1 cellular context compared by ENCODE assay signal in the genomic region with DNA sequence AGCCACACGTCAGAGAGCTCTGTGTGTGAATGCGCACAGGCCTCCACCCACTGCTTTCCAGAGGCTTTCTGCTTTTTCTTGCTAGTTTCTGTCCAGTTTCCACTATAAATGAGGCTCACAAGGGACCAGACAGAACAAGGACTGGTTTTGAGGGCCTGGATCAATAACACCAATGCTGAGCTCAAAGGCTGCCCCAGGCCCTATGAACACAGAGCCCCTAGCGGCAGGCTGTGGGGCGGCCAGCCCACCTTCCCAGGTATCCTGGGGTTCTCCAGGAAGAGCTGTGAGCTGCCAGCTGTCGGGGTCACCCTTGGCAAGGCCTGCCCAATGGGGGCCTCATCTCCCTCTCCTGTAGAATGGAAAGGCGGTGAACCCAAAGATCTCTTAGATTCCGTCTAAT.
A peak's percentile ranks its signal among the peaks of the same experiment; 100 is the strongest.
TF ChIP-seq lines count a peak whose summit lies in the region.

No MANE protein-coding gene starts in this region.

TF ChIP-seq in HepG2, 621 proteins besides CTCF, POLR2A, EP300 and RAD21 (continued from another document and continues in another):
- TF ChIP-seq, protein P1, sequence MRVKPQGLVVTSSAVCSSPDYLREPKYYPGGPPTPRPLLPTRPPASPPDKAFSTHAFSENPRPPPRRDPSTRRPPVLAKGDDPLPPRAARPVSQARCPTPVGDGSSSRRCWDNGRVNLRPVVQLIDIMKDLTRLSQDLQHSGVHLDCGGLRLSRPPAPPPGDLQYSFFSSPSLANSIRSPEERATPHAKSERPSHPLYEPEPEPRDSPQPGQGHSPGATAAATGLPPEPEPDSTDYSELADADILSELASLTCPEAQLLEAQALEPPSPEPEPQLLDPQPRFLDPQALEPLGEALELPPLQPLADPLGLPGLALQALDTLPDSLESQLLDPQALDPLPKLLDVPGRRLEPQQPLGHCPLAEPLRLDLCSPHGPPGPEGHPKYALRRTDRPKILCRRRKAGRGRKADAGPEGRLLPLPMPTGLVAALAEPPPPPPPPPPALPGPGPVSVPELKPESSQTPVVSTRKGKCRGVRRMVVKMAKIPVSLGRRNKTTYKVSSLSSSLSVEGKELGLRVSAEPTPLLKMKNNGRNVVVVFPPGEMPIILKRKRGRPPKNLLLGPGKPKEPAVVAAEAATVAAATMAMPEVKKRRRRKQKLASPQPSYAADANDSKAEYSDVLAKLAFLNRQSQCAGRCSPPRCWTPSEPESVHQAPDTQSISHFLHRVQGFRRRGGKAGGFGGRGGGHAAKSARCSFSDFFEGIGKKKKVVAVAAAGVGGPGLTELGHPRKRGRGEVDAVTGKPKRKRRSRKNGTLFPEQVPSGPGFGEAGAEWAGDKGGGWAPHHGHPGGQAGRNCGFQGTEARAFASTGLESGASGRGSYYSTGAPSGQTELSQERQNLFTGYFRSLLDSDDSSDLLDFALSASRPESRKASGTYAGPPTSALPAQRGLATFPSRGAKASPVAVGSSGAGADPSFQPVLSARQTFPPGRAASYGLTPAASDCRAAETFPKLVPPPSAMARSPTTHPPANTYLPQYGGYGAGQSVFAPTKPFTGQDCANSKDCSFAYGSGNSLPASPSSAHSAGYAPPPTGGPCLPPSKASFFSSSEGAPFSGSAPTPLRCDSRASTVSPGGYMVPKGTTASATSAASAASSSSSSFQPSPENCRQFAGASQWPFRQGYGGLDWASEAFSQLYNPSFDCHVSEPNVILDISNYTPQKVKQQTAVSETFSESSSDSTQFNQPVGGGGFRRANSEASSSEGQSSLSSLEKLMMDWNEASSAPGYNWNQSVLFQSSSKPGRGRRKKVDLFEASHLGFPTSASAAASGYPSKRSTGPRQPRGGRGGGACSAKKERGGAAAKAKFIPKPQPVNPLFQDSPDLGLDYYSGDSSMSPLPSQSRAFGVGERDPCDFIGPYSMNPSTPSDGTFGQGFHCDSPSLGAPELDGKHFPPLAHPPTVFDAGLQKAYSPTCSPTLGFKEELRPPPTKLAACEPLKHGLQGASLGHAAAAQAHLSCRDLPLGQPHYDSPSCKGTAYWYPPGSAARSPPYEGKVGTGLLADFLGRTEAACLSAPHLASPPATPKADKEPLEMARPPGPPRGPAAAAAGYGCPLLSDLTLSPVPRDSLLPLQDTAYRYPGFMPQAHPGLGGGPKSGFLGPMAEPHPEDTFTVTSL (CRISPR knock-in tag; IDR thresholded peaks at IDR 0.05; ENCODE audit: borderline replicate concordance): no peak
- TF ChIP-seq, protein P2, sequence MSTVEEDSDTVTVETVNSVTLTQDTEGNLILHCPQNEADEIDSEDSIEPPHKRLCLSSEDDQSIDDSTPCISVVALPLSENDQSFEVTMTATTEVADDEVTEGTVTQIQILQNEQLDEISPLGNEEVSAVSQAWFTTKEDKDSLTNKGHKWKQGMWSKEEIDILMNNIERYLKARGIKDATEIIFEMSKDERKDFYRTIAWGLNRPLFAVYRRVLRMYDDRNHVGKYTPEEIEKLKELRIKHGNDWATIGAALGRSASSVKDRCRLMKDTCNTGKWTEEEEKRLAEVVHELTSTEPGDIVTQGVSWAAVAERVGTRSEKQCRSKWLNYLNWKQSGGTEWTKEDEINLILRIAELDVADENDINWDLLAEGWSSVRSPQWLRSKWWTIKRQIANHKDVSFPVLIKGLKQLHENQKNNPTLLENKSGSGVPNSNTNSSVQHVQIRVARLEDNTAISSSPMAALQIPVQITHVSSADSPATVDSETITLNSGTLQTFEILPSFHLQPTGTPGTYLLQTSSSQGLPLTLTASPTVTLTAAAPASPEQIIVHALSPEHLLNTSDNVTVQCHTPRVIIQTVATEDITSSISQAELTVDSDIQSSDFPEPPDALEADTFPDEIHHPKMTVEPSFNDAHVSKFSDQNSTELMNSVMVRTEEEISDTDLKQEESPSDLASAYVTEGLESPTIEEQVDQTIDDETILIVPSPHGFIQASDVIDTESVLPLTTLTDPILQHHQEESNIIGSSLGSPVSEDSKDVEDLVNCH (CRISPR knock-in tag; IDR thresholded peaks at IDR 0.05): no peak
- TF ChIP-seq ZNF713 (CRISPR knock-in tag; IDR thresholded peaks at IDR 0.05): no peak
- no peak for TF ChIP-seq FUBP1 (CRISPR knock-in tag; IDR thresholded peaks at IDR 0.05; ENCODE audit: borderline replicate concordance)
- peak; percentile 28; the same call in 1 of the 2 replicates for TF ChIP-seq PATZ1 (CRISPR knock-in tag; IDR thresholded peaks at IDR 0.05)
- no peak for TF ChIP-seq ZNF772 (CRISPR knock-in tag; IDR thresholded peaks at IDR 0.05)
- no peak for TF ChIP-seq HOXA9 (CRISPR knock-in tag; IDR thresholded peaks at IDR 0.05; ENCODE audit: borderline replicate concordance)
- no peak for TF ChIP-seq ZFP36 (IDR thresholded peaks at IDR 0.05; ENCODE audit: borderline replicate concordance, low read depth, low read length, partially characterized antibody)
- no peak for TF ChIP-seq ZC3H4 (CRISPR knock-in tag; IDR thresholded peaks at IDR 0.05; ENCODE audit: borderline replicate concordance)
- TF ChIP-seq NFYB (CRISPR knock-in tag; IDR thresholded peaks at IDR 0.05): no peak
- no peak for TF ChIP-seq KMT2A (CRISPR knock-in tag; IDR thresholded peaks at IDR 0.05)
- TF ChIP-seq ZMYM4 (CRISPR knock-in tag; IDR thresholded peaks at IDR 0.05): no peak
- no peak for TF ChIP-seq BRD4 (CRISPR knock-in tag; IDR thresholded peaks at IDR 0.05)
- TF ChIP-seq, protein P3, sequence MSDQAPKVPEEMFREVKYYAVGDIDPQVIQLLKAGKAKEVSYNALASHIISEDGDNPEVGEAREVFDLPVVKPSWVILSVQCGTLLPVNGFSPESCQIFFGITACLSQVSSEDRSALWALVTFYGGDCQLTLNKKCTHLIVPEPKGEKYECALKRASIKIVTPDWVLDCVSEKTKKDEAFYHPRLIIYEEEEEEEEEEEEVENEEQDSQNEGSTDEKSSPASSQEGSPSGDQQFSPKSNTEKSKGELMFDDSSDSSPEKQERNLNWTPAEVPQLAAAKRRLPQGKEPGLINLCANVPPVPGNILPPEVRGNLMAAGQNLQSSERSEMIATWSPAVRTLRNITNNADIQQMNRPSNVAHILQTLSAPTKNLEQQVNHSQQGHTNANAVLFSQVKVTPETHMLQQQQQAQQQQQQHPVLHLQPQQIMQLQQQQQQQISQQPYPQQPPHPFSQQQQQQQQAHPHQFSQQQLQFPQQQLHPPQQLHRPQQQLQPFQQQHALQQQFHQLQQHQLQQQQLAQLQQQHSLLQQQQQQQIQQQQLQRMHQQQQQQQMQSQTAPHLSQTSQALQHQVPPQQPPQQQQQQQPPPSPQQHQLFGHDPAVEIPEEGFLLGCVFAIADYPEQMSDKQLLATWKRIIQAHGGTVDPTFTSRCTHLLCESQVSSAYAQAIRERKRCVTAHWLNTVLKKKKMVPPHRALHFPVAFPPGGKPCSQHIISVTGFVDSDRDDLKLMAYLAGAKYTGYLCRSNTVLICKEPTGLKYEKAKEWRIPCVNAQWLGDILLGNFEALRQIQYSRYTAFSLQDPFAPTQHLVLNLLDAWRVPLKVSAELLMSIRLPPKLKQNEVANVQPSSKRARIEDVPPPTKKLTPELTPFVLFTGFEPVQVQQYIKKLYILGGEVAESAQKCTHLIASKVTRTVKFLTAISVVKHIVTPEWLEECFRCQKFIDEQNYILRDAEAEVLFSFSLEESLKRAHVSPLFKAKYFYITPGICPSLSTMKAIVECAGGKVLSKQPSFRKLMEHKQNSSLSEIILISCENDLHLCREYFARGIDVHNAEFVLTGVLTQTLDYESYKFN (CRISPR knock-in tag; conservative IDR thresholded peaks at IDR 0.05): no peak; the same call in 1 of the 2 replicates
- no peak for TF ChIP-seq ARNT (IDR thresholded peaks at IDR 0.05)
- no peak for TF ChIP-seq ATAD3A (CRISPR knock-in tag; IDR thresholded peaks at IDR 0.05)
- TF ChIP-seq ZNF430 (CRISPR knock-in tag; IDR thresholded peaks at IDR 0.05): 0 out of 2 replicates have a peak, but pooled peaks have one; percentile 35
- TF ChIP-seq TEAD3 (CRISPR knock-in tag; optimal IDR thresholded peaks at IDR 0.05; ENCODE audit: borderline replicate concordance): no peak
- TF ChIP-seq ZNF552 (CRISPR knock-in tag; IDR thresholded peaks at IDR 0.05; ENCODE audit: borderline replicate concordance): no peak
- TF ChIP-seq MEF2D (CRISPR knock-in tag; IDR thresholded peaks at IDR 0.05): no peak
- peak; percentile 20; the same call in 1 of the 2 replicates for TF ChIP-seq ARNTL (CRISPR knock-in tag; IDR thresholded peaks at IDR 0.05)
- TF ChIP-seq HDAC6 (IDR thresholded peaks at IDR 0.05; ENCODE audit: low read depth, low read length): no peak
- TF ChIP-seq, protein P4, sequence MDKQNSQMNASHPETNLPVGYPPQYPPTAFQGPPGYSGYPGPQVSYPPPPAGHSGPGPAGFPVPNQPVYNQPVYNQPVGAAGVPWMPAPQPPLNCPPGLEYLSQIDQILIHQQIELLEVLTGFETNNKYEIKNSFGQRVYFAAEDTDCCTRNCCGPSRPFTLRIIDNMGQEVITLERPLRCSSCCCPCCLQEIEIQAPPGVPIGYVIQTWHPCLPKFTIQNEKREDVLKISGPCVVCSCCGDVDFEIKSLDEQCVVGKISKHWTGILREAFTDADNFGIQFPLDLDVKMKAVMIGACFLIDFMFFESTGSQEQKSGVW (CRISPR knock-in tag; IDR thresholded peaks at IDR 0.05; ENCODE audit: borderline replicate concordance): no peak
- TF ChIP-seq, protein P5, sequence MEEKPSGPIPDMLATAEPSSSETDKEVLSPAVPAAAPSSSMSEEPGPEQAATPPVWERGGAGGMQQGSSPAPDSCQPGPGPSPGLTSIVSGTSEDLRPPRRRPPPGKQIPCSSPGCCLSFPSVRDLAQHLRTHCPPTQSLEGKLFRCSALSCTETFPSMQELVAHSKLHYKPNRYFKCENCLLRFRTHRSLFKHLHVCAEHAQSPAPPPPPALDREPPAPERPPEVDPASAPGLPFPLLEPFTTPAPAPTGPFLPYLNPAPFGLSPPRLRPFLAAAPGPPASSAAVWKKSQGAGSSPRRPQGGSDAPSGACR (CRISPR knock-in tag; IDR thresholded peaks at IDR 0.05): 0 out of 2 replicates have a peak, but pooled peaks have one; percentile 47
- no peak for TF ChIP-seq ZNF136 (CRISPR knock-in tag; IDR thresholded peaks at IDR 0.05; ENCODE audit: low read depth)
- TF ChIP-seq IRF2 (CRISPR knock-in tag; IDR thresholded peaks at IDR 0.05): peak; percentile 17; the same call in 1 of the 2 replicates
- no peak for TF ChIP-seq SMYD3 (CRISPR knock-in tag; IDR thresholded peaks at IDR 0.05)
- TF ChIP-seq PITX1 (CRISPR knock-in tag; IDR thresholded peaks at IDR 0.05): 0 out of 2 replicates have a peak, but pooled peaks have one; percentile 24
- no peak for TF ChIP-seq TBX3 (IDR thresholded peaks at IDR 0.05; ENCODE audit: borderline replicate concordance)
- TF ChIP-seq PAWR (CRISPR knock-in tag; IDR thresholded peaks at IDR 0.05; ENCODE audit: borderline replicate concordance): no peak
- no peak for TF ChIP-seq NFATC3 (CRISPR knock-in tag; IDR thresholded peaks at IDR 0.05)
- no peak for TF ChIP-seq ZFP41 (CRISPR knock-in tag; IDR thresholded peaks at IDR 0.05; ENCODE audit: borderline replicate concordance)
- TF ChIP-seq ZFX (CRISPR knock-in tag; IDR thresholded peaks at IDR 0.05; ENCODE audit: low read depth): peak; percentile 83
- no peak for TF ChIP-seq SIN3A (IDR thresholded peaks at IDR 0.05; ENCODE audit: borderline replicate concordance, low read depth, low read length)
- TF ChIP-seq ZNF652 (CRISPR knock-in tag; IDR thresholded peaks at IDR 0.05; ENCODE audit: borderline replicate concordance, low read depth): no peak
- TF ChIP-seq IKZF1 (IDR thresholded peaks at IDR 0.05): no peak
- TF ChIP-seq HNRNPL (IDR thresholded peaks at IDR 0.05; ENCODE audit: low read depth, low read length): no peak
- TF ChIP-seq GPN1 (CRISPR knock-in tag; IDR thresholded peaks at IDR 0.05; ENCODE audit: borderline replicate concordance): no peak
- peak; percentile 93 for TF ChIP-seq ONECUT2 (CRISPR knock-in tag; IDR thresholded peaks at IDR 0.05)
- TF ChIP-seq THAP7 (CRISPR knock-in tag; IDR thresholded peaks at IDR 0.05): no peak
- no peak for TF ChIP-seq ZNF878 (CRISPR knock-in tag; IDR thresholded peaks at IDR 0.05)
- TF ChIP-seq, protein P6, sequence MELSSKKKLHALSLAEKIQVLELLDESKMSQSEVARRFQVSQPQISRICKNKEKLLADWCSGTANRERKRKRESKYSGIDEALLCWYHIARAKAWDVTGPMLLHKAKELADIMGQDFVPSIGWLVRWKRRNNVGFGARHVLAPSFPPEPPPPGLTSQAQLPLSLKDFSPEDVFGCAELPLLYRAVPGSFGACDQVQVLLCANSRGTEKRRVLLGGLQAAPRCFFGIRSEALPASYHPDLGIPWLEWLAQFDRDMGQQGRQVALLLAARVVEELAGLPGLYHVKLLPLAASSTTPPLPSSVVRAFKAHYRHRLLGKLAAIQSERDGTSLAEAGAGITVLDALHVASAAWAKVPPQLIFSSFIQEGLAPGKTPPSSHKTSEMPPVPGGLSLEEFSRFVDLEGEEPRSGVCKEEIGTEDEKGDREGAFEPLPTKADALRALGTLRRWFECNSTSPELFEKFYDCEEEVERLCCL (CRISPR knock-in tag; IDR thresholded peaks at IDR 0.05; ENCODE audit: borderline replicate concordance): no peak
- TF ChIP-seq TBL1XR1 (IDR thresholded peaks at IDR 0.05; ENCODE audit: borderline replicate concordance, low read length, partially characterized antibody): no peak
- 0 out of 2 replicates have a peak, but pooled peaks have one; percentile 20 for TF ChIP-seq ZNF274 (CRISPR knock-in tag; IDR thresholded peaks at IDR 0.05)
